20 cellular contexts compared by ENCODE assay signal in the genomic region with DNA sequence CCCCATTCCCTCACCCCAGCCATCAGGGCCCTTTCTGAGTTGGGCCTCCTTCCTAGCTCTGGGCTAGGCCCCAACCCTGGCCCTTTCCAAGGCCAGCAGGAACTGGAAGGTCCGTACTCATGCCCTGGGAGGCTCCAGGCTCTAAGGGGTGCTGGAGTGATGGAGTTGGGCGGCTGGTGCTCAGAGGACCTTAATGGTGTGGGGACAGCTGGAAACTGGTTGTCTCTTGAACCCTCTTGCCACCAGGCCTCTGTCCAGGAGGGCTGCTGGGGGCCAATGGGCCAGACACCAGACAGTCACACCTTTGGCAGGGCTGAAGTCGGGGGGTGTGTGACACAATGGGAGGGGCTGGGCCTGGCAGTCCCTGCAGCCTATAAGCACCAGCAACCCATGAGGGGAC. TPM values are rescaled to one million over a fixed set of nuclear protein-coding genes. Genes with fewer than 3 reads are reported as not detected.
"Had no signal": no experiment of that assay in that cellular context is flagged by ENCODE, and none has a peak within 500 bp of the region (broad histone marks: within the 10 kb centered on the region; RNA-seq: fewer than 3 reads in every experiment).

No MANE protein-coding gene starts in this region.

- H3K36me3 ChIP-seq: SJSA1, stomach, upper lobe of left lung had no signal

- H3K9me3 Mint-ChIP-seq: activated T-helper 17 cell treated with anti-CD3 and anti-CD28 coated beads, Interleukin-2, amount 50 U/mL, for 72 hours; T-helper 1 cell treated with Interleukin-12 subunit alpha and Interleukin-12 subunit beta and Interleukin-4 antibody, amounts not matched to agents 30 μg/mL and 1 μg/mL, for 36 hours had no signal

- H3K4me3 ChIP-seq: body of pancreas, SJSA1, skin epidermis, stomach, testis, upper lobe of left lung had no signal

- H3K27me3 ChIP-seq: body of pancreas, SJSA1, testis, upper lobe of left lung had no signal

- H3K4me1 ChIP-seq: body of pancreas, stomach, testis, upper lobe of left lung had no signal

- ATAC-seq: activated T-helper 17 cell treated with anti-CD3 and anti-CD28 coated beads, Interleukin-2, amount 50 U/mL, for 72 hours; body of pancreas had no signal

- H3K27ac ChIP-seq: body of pancreas, SJSA1, skin epidermis, stomach, testis, upper lobe of left lung had no signal

- H3K9me3 ChIP-seq: body of pancreas, SJSA1, stomach, testis, upper lobe of left lung had no signal

- H3K27ac Mint-ChIP-seq: activated T-helper 17 cell treated with anti-CD3 and anti-CD28 coated beads, Interleukin-2, amount 50 U/mL, for 72 hours; nephron; progenitor cell of endocrine pancreas; T-helper 1 cell treated with Interleukin-12 subunit alpha and Interleukin-12 subunit beta and Interleukin-4 antibody, amounts not matched to agents 30 μg/mL and 1 μg/mL, for 36 hours had no signal

- H3K4me3 Mint-ChIP-seq: activated T-helper 17 cell treated with anti-CD3 and anti-CD28 coated beads, Interleukin-2, amount 50 U/mL, for 72 hours; nephron; T-helper 1 cell treated with Interleukin-12 subunit alpha and Interleukin-12 subunit beta and Interleukin-4 antibody, amounts not matched to agents 30 μg/mL and 1 μg/mL, for 36 hours had no signal

- DNase-seq: activated CD4-positive, alpha-beta T cell treated with anti-CD3 and anti-CD28 coated beads for 1 hour; activated CD4-positive, alpha-beta T cell treated with anti-CD3 and anti-CD28 coated beads, Interleukin-2, amount 50 U/mL, for 4 hours; activated naive CD4-positive, alpha-beta T cell; central memory CD4-positive, alpha-beta T cell; erythroblast; hypothalamus; kidney glomerular epithelial cell; nucleus accumbens; testis; upper lobe of left lung had no signal

RNA-seq across cellular contexts. Expression of a gene that starts 9.2 kb away (rescaled TPM):
- total RNA-seq: activated CD8-positive, alpha-beta memory T cell treated with anti-CD3 and anti-CD28 coated beads for 36 hours; activated T-helper 17 cell treated with anti-CD3 and anti-CD28 coated beads, Interleukin-2, amount 50 U/mL, for 72 hours; body of pancreas; frontal cortex; progenitor cell of endocrine pancreas; upper lobe of left lung had no signal

RNA-seq across cellular contexts. Expression of a gene that starts 53.2 kb away (rescaled TPM):
- total RNA-seq: activated CD8-positive, alpha-beta memory T cell treated with anti-CD3 and anti-CD28 coated beads for 36 hours; activated T-helper 17 cell treated with anti-CD3 and anti-CD28 coated beads, Interleukin-2, amount 50 U/mL, for 72 hours; body of pancreas; frontal cortex; progenitor cell of endocrine pancreas; stomach; upper lobe of left lung had no signal
